10 cellular contexts compared by ENCODE assay signal in the genomic region with DNA sequence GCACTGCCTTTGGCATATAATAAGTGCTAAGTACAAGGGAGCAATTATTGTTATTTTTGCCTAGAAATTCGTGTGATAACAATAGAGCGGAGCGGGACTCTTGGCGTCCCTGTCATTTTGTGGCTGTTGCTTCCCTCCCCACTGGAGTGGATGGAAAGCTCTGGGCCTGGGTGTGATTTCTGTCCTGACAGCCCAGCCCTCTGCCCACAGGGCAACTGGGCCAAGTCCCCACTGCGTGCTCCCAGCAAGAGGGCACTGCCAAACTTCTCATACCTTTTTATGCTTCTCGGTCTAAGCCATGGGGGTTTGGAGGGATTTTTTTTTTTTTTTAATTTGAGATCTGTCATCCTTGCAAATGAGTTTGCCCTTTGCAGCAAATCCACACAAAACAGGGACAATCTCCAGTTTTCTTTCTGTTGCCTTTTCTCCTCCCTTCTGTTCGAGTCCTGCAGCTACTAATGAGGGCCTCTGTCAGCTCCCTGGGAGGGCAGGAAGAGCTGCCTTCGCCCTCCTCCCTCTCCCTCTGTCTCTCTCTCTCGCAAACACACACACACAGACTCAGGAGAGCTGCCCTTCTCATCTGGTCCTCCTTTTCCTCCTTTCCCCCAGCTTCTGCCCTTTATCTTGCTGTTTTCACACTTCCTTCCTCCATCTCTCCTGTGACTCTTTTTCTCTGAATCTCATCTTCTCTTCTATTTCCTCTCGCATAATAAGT.
DNase-seq lines count a peak whose midpoint lies in the region; ATAC-seq and TF ChIP-seq lines count a peak whose summit lies in the region.
"Had no signal": no experiment of that assay in that cellular context is flagged by ENCODE, and none has a peak within 500 bp of the region (broad histone marks: within the 10 kb centered on the region; RNA-seq: fewer than 3 reads in every experiment).

No MANE protein-coding gene starts in this region.

- no peak overlapping the region for H3K27ac Mint-ChIP-seq in IgD-negative memory B cell

- peaks cover 0 to 2% (median 0%) of the 10 kb centered on the region in 3 donors for H3K9me3 Mint-ChIP-seq in IgD-negative memory B cell

- H3K4me3 ChIP-seq in DND-41 (ENCODE audit: low read depth in 1 of 2, low read length in 2 of 2), result no peak overlapping the region
- no peak overlapping the region for H3K4me3 ChIP-seq in muscle layer of duodenum (ENCODE audit: low read depth in 1 of 2, low read length in 2 of 2)
- no peak overlapping the region for H3K4me3 ChIP-seq in foreskin fibroblast (ENCODE audit: low read depth in 1 of 2, low read length in 2 of 2)
- H3K4me3 ChIP-seq: right lobe of liver had no signal

- H3K9me3 ChIP-seq in DND-41 (ENCODE audit: insufficient read depth, low read length, severe bottlenecking), result no peaks in the 10 kb centered on the region
- no peaks in the 10 kb centered on the region for H3K9me3 ChIP-seq in muscle layer of duodenum (ENCODE audit: control insufficient read depth in 1 of 2, low read length in 2 of 2)
- H3K9me3 ChIP-seq: right lobe of liver had no signal

- TF ChIP-seq CTCF in DND-41 (IDR thresholded peaks at IDR 0.05; ENCODE audit: borderline replicate concordance, extremely low read depth, low read length, poor library complexity, severe bottlenecking), result no peak
- TF ChIP-seq CTCF in foreskin fibroblast (IDR thresholded peaks at IDR 0.05; ENCODE audit: low read depth, low read length), result no peak

- H3K9ac ChIP-seq in DND-41 (ENCODE audit: low read depth, low read length), result no peak overlapping the region

- no peak overlapping the region for H3K27ac ChIP-seq in DND-41 (ENCODE audit: low read length)
- peak overlapping the region; percentile 32 for H3K27ac ChIP-seq in muscle layer of duodenum (ENCODE audit: low read length)
- H3K27ac ChIP-seq: C4-2B, right lobe of liver had no signal

- 0 out of 2 replicates have a peak overlapping the region, but pooled peaks have one; percentile 9 for H3K4me2 ChIP-seq in DND-41 (ENCODE audit: insufficient read depth, low read length)

- H3K4me3 Mint-ChIP-seq in IgD-negative memory B cell, result peak overlapping the region in 3 of 4 donors; percentile 2 to 75 (median 31)

- H3K79me2 ChIP-seq in DND-41 (ENCODE audit: insufficient read depth, low read length), result no peaks in the 10 kb centered on the region

- H4K20me1 ChIP-seq in DND-41 (ENCODE audit: insufficient read depth, low read length), result no peaks in the 10 kb centered on the region

- no peak for DNase-seq in DND-41
- DNase-seq in cerebellar cortex (ENCODE audit: low spot score), result peak; percentile 24
- no peak for DNase-seq in foreskin fibroblast
- DNase-seq in LoVo (ENCODE audit: low spot score), result no peak
- DNase-seq in DMS79 (lab: John Stamatoyannopoulos, UW), result no peak
- DNase-seq in stimulated activated naive CD4-positive, alpha-beta T cell (lab: John Stamatoyannopoulos, UW), result no peak
- DNase-seq: right lobe of liver had no signal

- H3K36me3 ChIP-seq in DND-41 (ENCODE audit: insufficient read depth, low read length), result no peaks in the 10 kb centered on the region
- no peaks in the 10 kb centered on the region for H3K36me3 ChIP-seq in muscle layer of duodenum (ENCODE audit: control insufficient read depth in 1 of 2, insufficient read depth in 2 of 2, low read length in 2 of 2)
- H3K36me3 ChIP-seq: right lobe of liver had no signal

- no peak overlapping the region; the same call in 1 of the 2 replicates for H2AFZ ChIP-seq in DND-41 (ENCODE audit: low read depth, low read length)

- ATAC-seq in DND-41 (ENCODE audit: insufficient read depth, low read depth), result peak; percentile 22; the same call in 1 of the 3 replicates
- ATAC-seq: right lobe of liver had no signal

- H3K27me3 ChIP-seq in DND-41 (ENCODE audit: insufficient read depth, low read length, poor library complexity) (no peaks in the 10 kb centered on the region), muscle layer of duodenum (ENCODE audit: low read depth, low read length) (no peaks in the 10 kb centered on the region)
- H3K27me3 ChIP-seq: right lobe of liver had no signal

- peaks cover 7% of the 10 kb centered on the region for H3K4me1 ChIP-seq in DND-41 (ENCODE audit: insufficient read depth, low read length)
- peaks cover 0 to 28% of the 10 kb centered on the region in 2 donors for H3K4me1 ChIP-seq in muscle layer of duodenum (ENCODE audit: control insufficient read depth in 1 of 2, insufficient read depth in 2 of 2, low read length in 2 of 2)
- H3K4me1 ChIP-seq: right lobe of liver had no signal

- H3K27me3 Mint-ChIP-seq in IgD-negative memory B cell, result peaks cover 19% of the 10 kb centered on the region

- no peaks in the 10 kb centered on the region for H3K36me3 Mint-ChIP-seq in IgD-negative memory B cell

- H3K4me1 Mint-ChIP-seq in IgD-negative memory B cell, result peaks cover 16 to 27% (median 25%) of the 10 kb centered on the region in 3 donors
